Comparison of ENCODE assay signal across 8 cellular contexts in the genomic region with DNA sequence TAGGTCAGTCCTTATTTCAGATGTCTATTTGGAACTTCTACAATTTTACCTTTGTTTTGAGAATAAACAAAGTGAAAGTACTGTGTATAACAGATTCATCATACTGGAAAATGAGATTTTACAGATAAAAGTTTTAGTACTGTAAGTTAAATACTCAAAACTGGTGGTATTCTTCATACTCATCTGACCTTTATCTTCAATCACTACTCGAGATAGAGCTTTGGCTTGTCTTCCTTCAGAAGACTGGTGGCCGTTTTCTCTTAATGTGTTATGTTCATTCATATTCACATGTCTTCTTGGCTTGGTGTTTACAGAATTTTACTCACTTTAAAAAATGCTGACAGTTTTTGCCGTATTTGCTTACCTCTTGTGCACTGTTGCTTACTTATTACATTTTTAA. TPM values are rescaled to one million over a fixed set of nuclear protein-coding genes. Genes with fewer than 3 reads are reported as not detected.
DNase-seq lines count a peak whose midpoint lies in the region; ATAC-seq and TF ChIP-seq lines count a peak whose summit lies in the region.

No MANE protein-coding gene starts in this region.

- H3K4me3 ChIP-seq in thoracic aorta, result peak overlapping the region; percentile 87
- no peak overlapping the region for H3K4me3 ChIP-seq in testis

- ATAC-seq in activated T-cell treated with anti-CD3 and anti-CD28 coated beads, Interleukin-2, amount 50 U/mL, for 72 hours (replicated peaks in 1 of 2), result peak; percentile 27 to 47
- ATAC-seq in thoracic aorta (ENCODE audit: insufficient number of reproducible peaks, low FRiP score, low read depth), result no peak

- peaks cover 6 to 11% of the 10 kb centered on the region in 2 donors for H3K36me3 Mint-ChIP-seq in activated T-cell treated with anti-CD3 and anti-CD28 coated beads, Interleukin-2, amount 50 U/mL, for 72 hours (ENCODE audit: insufficient read depth in 2 of 2)
- H3K36me3 Mint-ChIP-seq in activated CD4-positive, alpha-beta memory T cell treated with anti-CD3 and anti-CD28 coated beads for 36 hours, result peaks cover 4% of the 10 kb centered on the region
- H3K36me3 Mint-ChIP-seq in immature natural killer cell, result no peaks in the 10 kb centered on the region

- H3K36me3 ChIP-seq in thoracic aorta (no peaks in the 10 kb centered on the region), testis (ENCODE audit: low read depth, missing control alignments) (no peaks in the 10 kb centered on the region)

- peaks cover 45% of the 10 kb centered on the region for H3K4me1 Mint-ChIP-seq in activated T-cell treated with anti-CD3 and anti-CD28 coated beads, Interleukin-2, amount 50 U/mL, for 72 hours (ENCODE audit: low read depth)
- H3K4me1 Mint-ChIP-seq in activated CD4-positive, alpha-beta memory T cell treated with anti-CD3 and anti-CD28 coated beads for 36 hours (ENCODE audit: low read depth), result peaks cover 41% of the 10 kb centered on the region
- H3K4me1 Mint-ChIP-seq in immature natural killer cell, result peaks cover 48 to 62% of the 10 kb centered on the region in 2 donors

- peaks cover 44 to 58% of the 10 kb centered on the region in 2 donors for H3K4me1 ChIP-seq in thoracic aorta (ENCODE audit: control insufficient read depth in 1 of 2, low read depth in 2 of 2)
- peaks cover 18% of the 10 kb centered on the region for H3K4me1 ChIP-seq in testis

- H3K27ac Mint-ChIP-seq in activated T-cell treated with anti-CD3 and anti-CD28 coated beads, Interleukin-2, amount 50 U/mL, for 72 hours, result peak overlapping the region; percentile 98
- no peak overlapping the region for H3K27ac Mint-ChIP-seq in activated CD4-positive, alpha-beta memory T cell treated with anti-CD3 and anti-CD28 coated beads for 36 hours
- peak overlapping the region; percentile 17 to 97 (median 90) for H3K27ac Mint-ChIP-seq in immature natural killer cell

- WGBS in testis, 2 donors, result 12 to 17% methylated on average over 3 of the region's 3 CpGs

- peak overlapping the region; percentile 96 to 98 for H3K4me3 Mint-ChIP-seq in activated T-cell treated with anti-CD3 and anti-CD28 coated beads, Interleukin-2, amount 50 U/mL, for 72 hours
- peak overlapping the region; percentile 99 for H3K4me3 Mint-ChIP-seq in activated CD4-positive, alpha-beta memory T cell treated with anti-CD3 and anti-CD28 coated beads for 36 hours
- H3K4me3 Mint-ChIP-seq in immature natural killer cell, result peak overlapping the region; percentile 94 to 100 (median 96)

- intact Hi-C loops in activated CD4-positive, alpha-beta memory T cell treated with anti-CD3 and anti-CD28 coated beads for 36 hours (cut with micrococcal nuclease), result loop anchor here (1.0 to 10.0 kb wide), 3 partner anchors 13 to 549 kb away; no protein-coding TSS in a partner anchor
- intact Hi-C loops in testis (cut with DNase I; ENCODE audit: low total_unique reads), result no loop called here

- CTCF ChIA-PET in activated CD4-positive, alpha-beta memory T cell treated with anti-CD3 and anti-CD28 coated beads for 36 hours (lab: Charles Lee), result no interaction called here
- CTCF ChIA-PET in GM10248 (lab: Yijun Ruan, JAX), result interaction anchor here (4.2 to 10.5 kb wide), 2 partner anchors 11 to 17 kb away, joined by 19 to 65 read pairs; no protein-coding TSS in a partner anchor

- TF ChIP-seq CTCF in thoracic aorta (IDR thresholded peaks at IDR 0.05) (no peak), GM10248 (IDR thresholded peaks at IDR 0.05; ENCODE audit: control extremely low read depth, extremely low read depth, low read depth, missing control alignments) (no peak), testis (IDR thresholded peaks at IDR 0.05) (no peak)

- H3K27me3 ChIP-seq in thoracic aorta (replicated peaks; ENCODE audit: insufficient read depth), result no peaks in the 10 kb centered on the region
- no peaks in the 10 kb centered on the region for H3K27me3 ChIP-seq in testis

- TF ChIP-seq POLR2A in testis (IDR thresholded peaks at IDR 0.05), result no peak

- peak overlapping the region in 1 of 2 donors; percentile 98 for H3K27ac ChIP-seq in thoracic aorta
- no peak overlapping the region for H3K27ac ChIP-seq in testis

- no peak for DNase-seq in activated T-cell treated with anti-CD3 and anti-CD28 coated beads, Interleukin-2, amount 50 U/mL, for 72 hours
- no peak for DNase-seq in activated T-cell treated with anti-CD3 and anti-CD28 coated beads, Interleukin-2, amount 50 U/mL, for 48 hours
- no peak for DNase-seq in activated CD4-positive, alpha-beta memory T cell treated with anti-CD3 and anti-CD28 coated beads for 36 hours
- no peak for DNase-seq in immature natural killer cell
- no peak for DNase-seq in thoracic aorta (ENCODE audit: low spot score)
- no peak for DNase-seq in GM10248 (ENCODE audit: extremely low spot score)
- DNase-seq in testis, result no peak
- DNase-seq in SKM-1 treated with dmso at 0.1 percent for 144 hours (lab: John Stamatoyannopoulos, UW; ENCODE audit: unreplicated experiment), result no peak

- H3K9me3 ChIP-seq in thoracic aorta (no peaks in the 10 kb centered on the region), testis (no peaks in the 10 kb centered on the region)

- no peaks in the 10 kb centered on the region for H3K9me3 Mint-ChIP-seq in activated T-cell treated with anti-CD3 and anti-CD28 coated beads, Interleukin-2, amount 50 U/mL, for 72 hours
- H3K9me3 Mint-ChIP-seq in activated CD4-positive, alpha-beta memory T cell treated with anti-CD3 and anti-CD28 coated beads for 36 hours, result no peaks in the 10 kb centered on the region
- H3K9me3 Mint-ChIP-seq in immature natural killer cell, result no peaks in the 10 kb centered on the region

- H3K27me3 Mint-ChIP-seq in activated T-cell treated with anti-CD3 and anti-CD28 coated beads, Interleukin-2, amount 50 U/mL, for 72 hours (ENCODE audit: low read depth), result no peaks in the 10 kb centered on the region
- H3K27me3 Mint-ChIP-seq in activated CD4-positive, alpha-beta memory T cell treated with anti-CD3 and anti-CD28 coated beads for 36 hours, result no peaks in the 10 kb centered on the region
- peaks cover 4 to 7% (median 6%) of the 10 kb centered on the region in 3 donors for H3K27me3 Mint-ChIP-seq in immature natural killer cell (ENCODE audit: low read depth in 3 of 3)

- POLR2A ChIA-PET in activated CD4-positive, alpha-beta memory T cell treated with anti-CD3 and anti-CD28 coated beads for 36 hours (lab: Charles Lee), result interaction anchor here (0.9 to 1.6 kb wide), 3 partner anchors 9 to 32 kb away, joined by 3 read pairs; no protein-coding TSS in a partner anchor
- POLR2A ChIA-PET in GM10248 (lab: Yijun Ruan, JAX), result no interaction called here

RNA-seq across cellular contexts. Expression of a gene that starts 2.1 kb away (rescaled TPM):
- 10 to 100 TPM; 12.1 to 17.3 TPM for total RNA-seq in activated T-cell treated with anti-CD3 and anti-CD28 coated beads, Interleukin-2, amount 50 U/mL, for 72 hours
- 10 to 100 TPM; 10.6 to 12.3 TPM for total RNA-seq in activated CD4-positive, alpha-beta memory T cell treated with anti-CD3 and anti-CD28 coated beads for 36 hours
- polyA plus RNA-seq in immature natural killer cell, result 1 to 10 TPM; 2.4 to 3.3 (median 2.6) TPM
- total RNA-seq in thoracic aorta, result 10 to 100 TPM; 28.7 to 46.3 TPM
- total RNA-seq in testis, result 10 to 100 TPM; 10.6 to 14.2 TPM
- 9.1 TPM for polyA plus RNA-seq in testis (ENCODE audit: insufficient read depth, low read depth, low replicate concordance)
